ENCODE assay signal across 9 cellular contexts in genomic region chr22:25759825-25760231, GRCh38. TPM values are rescaled to one million over a fixed set of nuclear protein-coding genes. Genes with fewer than 3 reads are reported as not detected.
DNase-seq lines count a peak whose midpoint lies in the region; ATAC-seq, FAIRE-seq and TF ChIP-seq lines count a peak whose summit lies in the region.
"Had no signal": no experiment of that assay in that cellular context is flagged by ENCODE, and none has a peak within 500 bp of the region (broad histone marks: within the 10 kb centered on the region; RNA-seq: fewer than 3 reads in every experiment).

No MANE protein-coding gene starts in this region.

- no peaks in the 10 kb centered on the region for H4K20me1 ChIP-seq in BLaER1 treated with 17β-estradiol and CSF1 and Interleukin-3, amounts not matched to agents 10 nM and 100 nM

- TF ChIP-seq CTCF in NB4 (IDR thresholded peaks at IDR 0.05; ENCODE audit: low read depth, low read length) (no peak), bronchial epithelial cell (IDR thresholded peaks at IDR 0.05; ENCODE audit: insufficient read depth, low read length, severe bottlenecking) (no peak)

- peak overlapping the region in 1 of 11 experiments; percentile 31; a peak in 1 of 22 replicates for H3K9ac ChIP-seq in BLaER1 treated with 17β-estradiol and CSF1 and Interleukin-3, amounts not matched to agents 10 nM and 100 nM

- FAIRE-seq in bronchial epithelial cell (lab: Jason Lieb, UNC), result no peak
- FAIRE-seq: G401.6 had no signal

- peaks cover 16 to 55% (median 40%) of the 10 kb centered on the region in 10 experiments; a peak in 19 of 20 replicates for H3K4me1 ChIP-seq in BLaER1 treated with 17β-estradiol and CSF1 and Interleukin-3, amounts not matched to agents 10 nM and 100 nM
- peaks cover 33% of the 10 kb centered on the region for H3K4me1 ChIP-seq in mesodermal cell (ENCODE audit: control insufficient read depth, insufficient read depth, low read length, poor library complexity, severe bottlenecking)

- no peak overlapping the region for H3K27ac Mint-ChIP-seq in naive thymus-derived CD8-positive, alpha-beta T cell

- H3K4me1 Mint-ChIP-seq in naive thymus-derived CD8-positive, alpha-beta T cell, result peaks cover 0 to 4% (median 0%) of the 10 kb centered on the region in 4 donors

- H3K4me3 ChIP-seq in BLaER1 treated with 17β-estradiol and CSF1 and Interleukin-3, amounts not matched to agents 10 nM and 100 nM, result no peak overlapping the region
- H3K4me3 ChIP-seq in NB4 (ENCODE audit: low read depth, low read length) (no peak overlapping the region), bronchial epithelial cell (ENCODE audit: low read depth, low read length) (no peak overlapping the region), mesodermal cell (ENCODE audit: extremely low read depth, insufficient read depth, low read length, poor library complexity, severe bottlenecking) (no peak overlapping the region)

- DNase-seq in NB4 (ENCODE audit: low read depth) (peak; percentile 34), bronchial epithelial cell (ENCODE audit: low read depth) (peak; percentile 99), DMS 273 treated with DMSO at 0.1 percent for 48 hours (lab: John Stamatoyannopoulos, UW) (no peak), islet precursor cell (no peak), left lobe of liver (ENCODE audit: low spot score) (no peak)
- no peak for DNase-seq in naive thymus-derived CD8-positive, alpha-beta T cell

- no peak for ATAC-seq in naive thymus-derived CD8-positive, alpha-beta T cell
- ATAC-seq in left lobe of liver, result no peak

- no peaks in the 10 kb centered on the region for H3K9me3 Mint-ChIP-seq in naive thymus-derived CD8-positive, alpha-beta T cell

- no peak for TF ChIP-seq POLR2A in NB4 (IDR thresholded peaks at IDR 0.05; ENCODE audit: extremely low read depth, insufficient read length)

- no peaks in the 10 kb centered on the region for H3K27me3 ChIP-seq in BLaER1 treated with 17β-estradiol and CSF1 and Interleukin-3, amounts not matched to agents 10 nM and 100 nM
- no peaks in the 10 kb centered on the region for H3K27me3 ChIP-seq in bronchial epithelial cell (ENCODE audit: control insufficient read depth, insufficient read depth, low read length)

- H3K27me3 Mint-ChIP-seq in naive thymus-derived CD8-positive, alpha-beta T cell, result peaks cover 0 to 4% (median 0%) of the 10 kb centered on the region in 5 donors

- H3K9me3 ChIP-seq in BLaER1 treated with 17β-estradiol and CSF1 and Interleukin-3, amounts not matched to agents 10 nM and 100 nM (replicated peaks in 1 of 11), result peaks cover 0 to 9% (median 4%) of the 10 kb centered on the region in 11 experiments; a peak in 13 of 22 replicates
- no peaks in the 10 kb centered on the region for H3K9me3 ChIP-seq in mesodermal cell (ENCODE audit: control insufficient read depth, low read length)

- WGBS in mesodermal cell (ENCODE audit: insufficient coverage in 2 of 2), 2 experiments, result 84 to 100% methylated on average over 1 to 2 of the region's 5 CpGs

- peaks cover 0 to 1% (median 0%) of the 10 kb centered on the region in 3 donors for H3K36me3 Mint-ChIP-seq in naive thymus-derived CD8-positive, alpha-beta T cell

- H3K4me3 Mint-ChIP-seq in naive thymus-derived CD8-positive, alpha-beta T cell, result no peak overlapping the region

- POLR2A ChIA-PET in naive thymus-derived CD8-positive, alpha-beta T cell (lab: Charles Lee), result no interaction called here

- peak overlapping the region in 4 of 11 experiments; percentile 12 to 67 (median 40); a peak in 5 of 22 replicates for H3K27ac ChIP-seq in BLaER1 treated with 17β-estradiol and CSF1 and Interleukin-3, amounts not matched to agents 10 nM and 100 nM
- H3K27ac ChIP-seq in mesodermal cell (ENCODE audit: low read depth, low read length, severe bottlenecking), result peak overlapping the region; percentile 66

- H3K4me2 ChIP-seq in BLaER1 treated with 17β-estradiol and CSF1 and Interleukin-3, amounts not matched to agents 10 nM and 100 nM, result peak overlapping the region in 6 of 11 experiments; percentile 43 to 80 (median 61); a peak in 13 of 22 replicates

- no peaks in the 10 kb centered on the region for H3K36me3 ChIP-seq in BLaER1 treated with 17β-estradiol and CSF1 and Interleukin-3, amounts not matched to agents 10 nM and 100 nM
- H3K36me3 ChIP-seq in bronchial epithelial cell (ENCODE audit: control insufficient read depth, insufficient read depth, low read length), result no peaks in the 10 kb centered on the region
- H3K36me3 ChIP-seq in mesodermal cell (ENCODE audit: control insufficient read depth, insufficient read depth, low read length), result no peaks in the 10 kb centered on the region

RNA-seq across cellular contexts. Expression of gene MYO18B, which starts 17.8 kb away (rescaled TPM):
- total RNA-seq in bronchial epithelial cell (not detected in 2 replicates), left lobe of liver (not detected)
- 1.2 TPM for polyA plus RNA-seq in mesodermal cell (2013, experiment 1 of 2)
- 0.96 TPM for polyA plus RNA-seq in mesodermal cell (2013, experiment 2 of 2)
- total RNA-seq in naive thymus-derived CD8-positive, alpha-beta T cell, result 1 to 10 TPM; 1.1 to 1.4 TPM
- under 1 TPM in 1 of 3 donors, not detected in 2; 0.14 TPM for polyA plus RNA-seq in naive thymus-derived CD8-positive, alpha-beta T cell

Comparison
In these comparisons a context has a peak if more than half of its experiments do, and no peak if none do; other contexts are left out.
1. DNase-seq: peak in NB4 (single experiment) and bronchial epithelial cell (single experiment); none in naive thymus-derived CD8-positive, alpha-beta T cell (0 of 10), DMS 273 treated with DMSO at 0.1 percent for 48 hours (single experiment), islet precursor cell (single experiment) and left lobe of liver (single experiment).